Comparison of ENCODE assay signal across 10 cellular contexts in genomic region chr10:77160679-77161078, GRCh38.
A peak's percentile ranks its signal among the peaks of the same experiment; 100 is the strongest.
DNase-seq lines count a peak whose midpoint lies in the region; TF ChIP-seq lines count a peak whose summit lies in the region.
"Had no signal": no experiment of that assay in that cellular context is flagged by ENCODE, and none has a peak within 500 bp of the region (broad histone marks: within the 10 kb centered on the region; RNA-seq: fewer than 3 reads in every experiment).

No MANE protein-coding gene starts in this region.

- TF ChIP-seq EP300 in tibial nerve (IDR thresholded peaks at IDR 0.05), result no peak

- H3K27me3 ChIP-seq in brain microvascular endothelial cell (replicated peaks), result no peaks in the 10 kb centered on the region
- H3K27me3 ChIP-seq in tibial nerve, result no peaks in the 10 kb centered on the region

- H3K27ac ChIP-seq in brain microvascular endothelial cell (peak overlapping the region; percentile 79), tibial nerve (no peak overlapping the region)

- POLR2A ChIA-PET in activated CD4-positive, alpha-beta memory T cell treated with anti-CD3 and anti-CD28 coated beads for 36 hours (lab: Charles Lee), result no interaction called here

- in situ Hi-C loops in brain microvascular endothelial cell (cut with HindIII; ENCODE audit: low pct_ligation_motif_present, low sequenced_read_pairs), result no loop called here

- CTCF ChIA-PET in activated CD4-positive, alpha-beta memory T cell treated with anti-CD3 and anti-CD28 coated beads for 36 hours (lab: Charles Lee), result interaction anchor here (0.7 kb wide), 1 partner anchor 88 kb away, joined by 5 read pairs; no protein-coding TSS in a partner anchor

- no peaks in the 10 kb centered on the region for H3K9me3 Mint-ChIP-seq in nephron
- H3K9me3 Mint-ChIP-seq in activated CD4-positive, alpha-beta memory T cell treated with anti-CD3 and anti-CD28 coated beads for 36 hours, result no peaks in the 10 kb centered on the region

- peaks cover 0 to 30% (median 3%) of the 10 kb centered on the region in 4 donors for H3K4me1 ChIP-seq in tibial nerve

- no peak overlapping the region for H3K4me3 ChIP-seq in brain microvascular endothelial cell (ENCODE audit: low read depth, low read length)
- H3K4me3 ChIP-seq in tibial nerve, result no peak overlapping the region
- H3K4me3 ChIP-seq: GM12878 had no signal

- intact Hi-C loops in activated CD4-positive, alpha-beta memory T cell treated with anti-CD3 and anti-CD28 coated beads for 36 hours (cut with micrococcal nuclease), result no loop called here

- H3K4me1 Mint-ChIP-seq in nephron, result peaks cover 76% of the 10 kb centered on the region
- peaks cover 3% of the 10 kb centered on the region for H3K4me1 Mint-ChIP-seq in activated CD4-positive, alpha-beta memory T cell treated with anti-CD3 and anti-CD28 coated beads for 36 hours (ENCODE audit: low read depth)

- H3K36me3 Mint-ChIP-seq in nephron (ENCODE audit: low read depth), result no peaks in the 10 kb centered on the region
- H3K36me3 Mint-ChIP-seq in activated CD4-positive, alpha-beta memory T cell treated with anti-CD3 and anti-CD28 coated beads for 36 hours, result no peaks in the 10 kb centered on the region

- H3K36me3 ChIP-seq in brain microvascular endothelial cell (replicated peaks), result no peaks in the 10 kb centered on the region
- H3K36me3 ChIP-seq in tibial nerve, result no peaks in the 10 kb centered on the region

- 58 to 78% methylated on average over 1 of the region's 1 CpG for WGBS in tibial nerve, 2 donors

- no peak for TF ChIP-seq CTCF in brain microvascular endothelial cell (IDR thresholded peaks at IDR 0.05; ENCODE audit: low read depth, low read length, missing control alignments)
- no peak for TF ChIP-seq CTCF in nephron (IDR thresholded peaks at IDR 0.05; ENCODE audit: unreplicated experiment in 3 of 3)
- TF ChIP-seq CTCF in tibial nerve (IDR thresholded peaks at IDR 0.05), result no peak

- H3K4me3 Mint-ChIP-seq in nephron, result no peak overlapping the region
- H3K4me3 Mint-ChIP-seq in activated CD4-positive, alpha-beta memory T cell treated with anti-CD3 and anti-CD28 coated beads for 36 hours, result no peak overlapping the region

- DNase-seq in EH (ENCODE audit: low read depth) (peak; percentile 88), NCI-H2081 (lab: John Stamatoyannopoulos, UW) (peak; percentile 69 to 83), brain microvascular endothelial cell (peak; percentile 88), GOT3 (lab: John Stamatoyannopoulos, UW) (no peak), medulla oblongata (ENCODE audit: extremely low spot score) (no peak), tibial nerve (ENCODE audit: low spot score in 2 of 2) (no peak)
- no peak for DNase-seq in activated CD4-positive, alpha-beta memory T cell treated with anti-CD3 and anti-CD28 coated beads for 36 hours
- DNase-seq: NCI-H524 had no signal

- peak overlapping the region; percentile 27 to 59 (median 39) for H3K27ac Mint-ChIP-seq in nephron
- H3K27ac Mint-ChIP-seq in activated CD4-positive, alpha-beta memory T cell treated with anti-CD3 and anti-CD28 coated beads for 36 hours, result no peak overlapping the region

- TF ChIP-seq POLR2A in tibial nerve (IDR thresholded peaks at IDR 0.05), result no peak

- H3K27me3 Mint-ChIP-seq in nephron (ENCODE audit: low read depth), result peaks cover 2% of the 10 kb centered on the region
- peaks cover 21% of the 10 kb centered on the region for H3K27me3 Mint-ChIP-seq in activated CD4-positive, alpha-beta memory T cell treated with anti-CD3 and anti-CD28 coated beads for 36 hours

- H3K9me3 ChIP-seq in tibial nerve, result no peaks in the 10 kb centered on the region

Comparison
In these comparisons a context has a peak if more than half of its experiments do, and no peak if none do; other contexts are left out.
1. DNase-seq: peak in EH (single experiment), NCI-H2081 (2 of 2) and brain microvascular endothelial cell (single experiment); none in GOT3 (single experiment), activated CD4-positive, alpha-beta memory T cell treated with anti-CD3 and anti-CD28 coated beads for 36 hours (single experiment), medulla oblongata (single experiment) and tibial nerve (0 of 2).